ENCODE assay signal across 8 cellular contexts in genomic region chr5:79560774-79561524, GRCh38. TPM values are rescaled to one million over a fixed set of nuclear protein-coding genes. Genes with fewer than 3 reads are reported as not detected.
DNase-seq lines count a peak whose midpoint lies in the region; ATAC-seq, FAIRE-seq and TF ChIP-seq lines count a peak whose summit lies in the region.

No MANE protein-coding gene starts in this region.

- ATAC-seq in GM19438 (IDR thresholded peaks at IDR 0.05; ENCODE audit: low read depth, unreplicated experiment) (peak; percentile 90), HG03571 (IDR thresholded peaks at IDR 0.05; ENCODE audit: unreplicated experiment) (peak; percentile 46), GM19035 (IDR thresholded peaks at IDR 0.05; ENCODE audit: unreplicated experiment) (no peak)

- H2AFZ ChIP-seq in astrocyte (ENCODE audit: low read depth, low read length), result no peak overlapping the region

- H3K27ac Mint-ChIP-seq in astrocyte (ENCODE audit: unreplicated experiment), result peak overlapping the region; percentile 98

- DNase-seq in ACHN, result peak; percentile 10
- peak; percentile 40 for DNase-seq in astrocyte (ENCODE audit: low read depth)
- DNase-seq in central memory CD4-positive, alpha-beta T cell, result no peak
- DNase-seq in COLO829 (ENCODE audit: low spot score), result no peak
- DNase-seq in hypothalamus (lab: John Stamatoyannopoulos, UW), result no peak

- H3K9ac ChIP-seq in astrocyte (ENCODE audit: low read length), result no peak overlapping the region

- FAIRE-seq in astrocyte (lab: Jason Lieb, UNC), result peak; percentile 85

- H3K4me3 Mint-ChIP-seq in astrocyte (ENCODE audit: unreplicated experiment), result peak overlapping the region; percentile 1

- no peaks in the 10 kb centered on the region for H3K9me3 Mint-ChIP-seq in astrocyte (ENCODE audit: unreplicated experiment)

- H4K20me1 ChIP-seq in astrocyte (ENCODE audit: insufficient read depth, low read length), result no peaks in the 10 kb centered on the region

- H3K27ac ChIP-seq in astrocyte (ENCODE audit: low read depth, low read length), result no peak overlapping the region

- peaks cover 10% of the 10 kb centered on the region for H3K4me1 ChIP-seq in astrocyte (ENCODE audit: insufficient read depth, low read length)

- H3K4me2 ChIP-seq in astrocyte (ENCODE audit: low read length), result peak overlapping the region; percentile 8

- no peaks in the 10 kb centered on the region for H3K9me3 ChIP-seq in astrocyte (ENCODE audit: insufficient read depth, low read depth, low read length)

- H3K36me3 ChIP-seq in astrocyte (ENCODE audit: insufficient read depth, low read length), result no peaks in the 10 kb centered on the region

- no peaks in the 10 kb centered on the region for H3K27me3 Mint-ChIP-seq in astrocyte (ENCODE audit: low read depth, unreplicated experiment)

- H3K27me3 ChIP-seq in astrocyte (ENCODE audit: insufficient read depth, low read length), result no peaks in the 10 kb centered on the region

- in situ Hi-C loops in ACHN (cut with HindIII; ENCODE audit: low pct_ligation_motif_present, low pct_unique_long_range_greater_than_20kb, low sequenced_read_pairs), result no loop called here

- H3K4me1 Mint-ChIP-seq in astrocyte (ENCODE audit: low read depth, unreplicated experiment), result peaks cover 31% of the 10 kb centered on the region

- H3K36me3 Mint-ChIP-seq in astrocyte (ENCODE audit: low read depth, unreplicated experiment), result no peaks in the 10 kb centered on the region

- TF ChIP-seq CTCF in astrocyte (IDR thresholded peaks at IDR 0.05; ENCODE audit: insufficient read depth, low read depth, low read length), result no peak

- no peaks in the 10 kb centered on the region for H3K79me2 ChIP-seq in astrocyte (ENCODE audit: insufficient read depth, low read length)

- no peak overlapping the region for H3K4me3 ChIP-seq in astrocyte (ENCODE audit: insufficient read depth, low read depth, low read length)

RNA-seq across cellular contexts. Expression of gene HOMER1, which starts 47.0 kb away (rescaled TPM):
- total RNA-seq in astrocyte, result 19.0 and 26.9 TPM in 2 replicates

RNA-seq across cellular contexts. Expression of gene TENT2, which starts 51.3 kb away (rescaled TPM):
- 55.5 and 62.2 TPM in 2 replicates for total RNA-seq in astrocyte

Comparison
In these comparisons a context has a peak if more than half of its experiments do, and no peak if none do; other contexts are left out.
1. DNase-seq: peak in ACHN (single experiment) and astrocyte (single experiment); none in central memory CD4-positive, alpha-beta T cell (single experiment), COLO829 (single experiment) and hypothalamus (0 of 51).